8 cellular contexts compared by ENCODE assay signal in genomic region chrX:97685753-97686152, GRCh38.
DNase-seq lines count a peak whose midpoint lies in the region; ATAC-seq, FAIRE-seq and TF ChIP-seq lines count a peak whose summit lies in the region.

No MANE protein-coding gene starts in this region.

- H3K4me1 Mint-ChIP-seq in GM23338: peaks cover 4% of the 10 kb centered on the region; the same call in 1 of the 3 replicates
- no peaks in the 10 kb centered on the region for H3K4me1 Mint-ChIP-seq in astrocyte (ENCODE audit: low read depth, unreplicated experiment)

- H3K4me3 Mint-ChIP-seq in GM23338: no peak overlapping the region
- H3K4me3 Mint-ChIP-seq in astrocyte (ENCODE audit: unreplicated experiment): no peak overlapping the region

- H3K79me2 ChIP-seq in GM23338 (replicated peaks; ENCODE audit: insufficient read depth) (no peaks in the 10 kb centered on the region), astrocyte (ENCODE audit: insufficient read depth, low read length) (no peaks in the 10 kb centered on the region)

- H3K9me3 Mint-ChIP-seq in GM23338: no peaks in the 10 kb centered on the region
- H3K9me3 Mint-ChIP-seq in astrocyte (ENCODE audit: unreplicated experiment): no peaks in the 10 kb centered on the region

- H3K9me2 ChIP-seq in GM23338 (ENCODE audit: insufficient read depth): no peaks in the 10 kb centered on the region

- H3K36me3 ChIP-seq in GM23338 (ENCODE audit: insufficient read depth) (no peaks in the 10 kb centered on the region), astrocyte (ENCODE audit: insufficient read depth, low read length) (no peaks in the 10 kb centered on the region), lung (ENCODE audit: control insufficient read depth in 2 of 2, insufficient read depth in 2 of 2, low read length in 2 of 2) (no peaks in the 10 kb centered on the region)

- H4K20me1 ChIP-seq in GM23338 (replicated peaks; ENCODE audit: insufficient read depth) (no peaks in the 10 kb centered on the region), astrocyte (ENCODE audit: insufficient read depth, low read length) (no peaks in the 10 kb centered on the region)

- H3K4me2 ChIP-seq in GM23338 (no peak overlapping the region), astrocyte (ENCODE audit: low read length) (no peak overlapping the region)

- no peak overlapping the region for H2AFZ ChIP-seq in GM23338
- no peak overlapping the region for H2AFZ ChIP-seq in astrocyte (ENCODE audit: low read depth, low read length)

- DNase-seq in NOMO-1 treated with DMSO at 0.1 percent for 48 hours (lab: John Stamatoyannopoulos, UW; ENCODE audit: unreplicated experiment): peak; percentile 24
- no peak for DNase-seq in NOMO-1 treated with dmso at 0.1 percent for 144 hours (lab: John Stamatoyannopoulos, UW; ENCODE audit: unreplicated experiment)
- peak; percentile 44 for DNase-seq in GM23338 (ENCODE audit: low spot score)
- peak; percentile 14 for DNase-seq in NCI-H146 treated with DMSO at 0.1 percent for 48 hours (lab: John Stamatoyannopoulos, UW; ENCODE audit: unreplicated experiment)
- DNase-seq in astrocyte (ENCODE audit: low read depth): peak; percentile 2
- DNase-seq in lung (ENCODE audit: low spot score): no peak
- DNase-seq in activated CD8-positive, alpha-beta memory T cell treated with anti-CD3 and anti-CD28 coated beads, Interleukin-2, amount 50 U/mL, for 48 hours: no peak

- H3K27ac Mint-ChIP-seq in GM23338 (no peak overlapping the region), astrocyte (ENCODE audit: unreplicated experiment) (no peak overlapping the region)

- ATAC-seq in GM23338 (no peak), lung (ENCODE audit: insufficient read depth, low FRiP score) (no peak), HG03571 (IDR thresholded peaks at IDR 0.05; ENCODE audit: unreplicated experiment) (no peak)

- no peak overlapping the region for H3K4me3 ChIP-seq in GM23338
- H3K4me3 ChIP-seq in astrocyte (ENCODE audit: insufficient read depth, low read depth, low read length): no peak overlapping the region
- no peak overlapping the region for H3K4me3 ChIP-seq in lung

- H3K27me3 ChIP-seq in GM23338 (ENCODE audit: insufficient read depth) (no peaks in the 10 kb centered on the region), astrocyte (ENCODE audit: insufficient read depth, low read length) (no peaks in the 10 kb centered on the region), lung (ENCODE audit: control insufficient read depth, insufficient read depth) (no peaks in the 10 kb centered on the region)

- H3K36me3 Mint-ChIP-seq in GM23338 (ENCODE audit: low read depth) (no peaks in the 10 kb centered on the region), astrocyte (ENCODE audit: low read depth, unreplicated experiment) (no peaks in the 10 kb centered on the region)

- H3K4me1 ChIP-seq in GM23338 (ENCODE audit: insufficient read depth): peaks cover 8% of the 10 kb centered on the region
- no peaks in the 10 kb centered on the region for H3K4me1 ChIP-seq in astrocyte (ENCODE audit: insufficient read depth, low read length)
- H3K4me1 ChIP-seq in lung (ENCODE audit: control insufficient read depth in 2 of 2, insufficient read depth in 2 of 2, low read length in 2 of 2): no peaks in the 10 kb centered on the region

- no peak overlapping the region for H3K27ac ChIP-seq in GM23338 (ENCODE audit: low read depth)
- no peak overlapping the region for H3K27ac ChIP-seq in astrocyte (ENCODE audit: low read depth, low read length)
- H3K27ac ChIP-seq in lung (ENCODE audit: low read depth in 1 of 2, low read length in 1 of 2): no peak overlapping the region

- H3K9me3 ChIP-seq in astrocyte (ENCODE audit: insufficient read depth, low read depth, low read length) (no peaks in the 10 kb centered on the region), lung (ENCODE audit: control insufficient read depth in 2 of 2, insufficient read depth in 1 of 2, low read length in 1 of 2) (no peaks in the 10 kb centered on the region)

- no peaks in the 10 kb centered on the region for H3F3A ChIP-seq in GM23338 (replicated peaks; ENCODE audit: low read depth)

- no peak overlapping the region for H3K9ac ChIP-seq in astrocyte (ENCODE audit: low read length)

- TF ChIP-seq CTCF in GM23338 (conservative IDR thresholded peaks at IDR 0.05; ENCODE audit: low read depth in 2 of 2) (peak; percentile 61 to 64), astrocyte (IDR thresholded peaks at IDR 0.05; ENCODE audit: insufficient read depth, low read depth, low read length) (peak; percentile 52), lung (IDR thresholded peaks at IDR 0.05; ENCODE audit: control extremely low read depth, extremely low read depth) (peak; percentile 11)

- H3K27me3 Mint-ChIP-seq in GM23338 (ENCODE audit: insufficient read depth, low read depth, poor library complexity) (peaks cover 2% of the 10 kb centered on the region), astrocyte (ENCODE audit: low read depth, unreplicated experiment) (no peaks in the 10 kb centered on the region)

- 59 to 61% methylated on average over 4 of the region's 4 CpGs for WGBS in lung, 2 donors

- FAIRE-seq in astrocyte (lab: Jason Lieb, UNC): peak; percentile 98

TF ChIP-seq in GM23338, 12 proteins besides CTCF, POLR2A, EP300 and RAD21:
- TF ChIP-seq REST (IDR thresholded peaks at IDR 0.05; ENCODE audit: unreplicated experiment) (no peak), ZNF114 (CRISPR knock-in tag; IDR thresholded peaks at IDR 0.05) (no peak), POLR2AphosphoS5 (IDR thresholded peaks at IDR 0.05; ENCODE audit: low read depth) (no peak), NANOG (IDR thresholded peaks at IDR 0.05; ENCODE audit: borderline replicate concordance) (no peak), EZH2 (IDR thresholded peaks at IDR 0.05; ENCODE audit: low read depth, unreplicated experiment) (no peak), STAT1 (IDR thresholded peaks at IDR 0.05; ENCODE audit: unreplicated experiment) (no peak), ZNF331 (CRISPR knock-in tag; IDR thresholded peaks at IDR 0.05; ENCODE audit: low read depth) (no peak), EZH2phosphoT487 (IDR thresholded peaks at IDR 0.05; ENCODE audit: unreplicated experiment) (no peak)

Comparison
In these comparisons a context has a peak if more than half of its experiments do, and no peak if none do; other contexts are left out.
1. DNase-seq: peak in NOMO-1 treated with DMSO at 0.1 percent for 48 hours (single experiment), GM23338 (single experiment), NCI-H146 treated with DMSO at 0.1 percent for 48 hours (single experiment) and astrocyte (single experiment); none in NOMO-1 treated with dmso at 0.1 percent for 144 hours (single experiment), lung (single experiment) and activated CD8-positive, alpha-beta memory T cell treated with anti-CD3 and anti-CD28 coated beads, Interleukin-2, amount 50 U/mL, for 48 hours (single experiment).
2. CTCF ChIP-seq: peak in every context shown above with its lines; median percentile 62 in GM23338; 52 in astrocyte; 11 in lung.